In genomic region chr5:137858223-137858916, GRCh38 we compare ENCODE assay signal across 1 cellular context.
A peak's percentile ranks its signal among the peaks of the same experiment; 100 is the strongest.
TF ChIP-seq lines count a peak whose summit lies in the region.

No MANE protein-coding gene starts in this region.

TF ChIP-seq in GM12878, 131 proteins besides CTCF, POLR2A, EP300 and RAD21 (continued from another document):
- no peak for TF ChIP-seq CHD2 (IDR thresholded peaks at IDR 0.05; ENCODE audit: borderline replicate concordance, low read depth, low read length)
- no peak for TF ChIP-seq JUND (IDR thresholded peaks at IDR 0.05; ENCODE audit: low read depth, low read length)
- no peak for TF ChIP-seq PAX8 (IDR thresholded peaks at IDR 0.05)
- no peak for TF ChIP-seq KAT2A (conservative IDR thresholded peaks at IDR 0.05; ENCODE audit: control insufficient read depth, low read depth, low read length)
- TF ChIP-seq HSF1 (IDR thresholded peaks at IDR 0.05; ENCODE audit: low read depth, low read length): no peak
- no peak for TF ChIP-seq CEBPZ (IDR thresholded peaks at IDR 0.05; ENCODE audit: low read depth, low read length)
- no peak for TF ChIP-seq YBX1 (IDR thresholded peaks at IDR 0.05)
- TF ChIP-seq LARP7 (IDR thresholded peaks at IDR 0.05): no peak
- TF ChIP-seq NFYA (IDR thresholded peaks at IDR 0.05; ENCODE audit: borderline replicate concordance, low read depth, low read length): no peak
- peak; percentile 60 for TF ChIP-seq BCL11A (IDR thresholded peaks at IDR 0.05; ENCODE audit: low read depth, low read length)
- peak; percentile 48; the same call in 1 of the 2 replicates for TF ChIP-seq CREM (IDR thresholded peaks at IDR 0.05; ENCODE audit: low read depth)
- no peak for TF ChIP-seq CHD1 (IDR thresholded peaks at IDR 0.05; ENCODE audit: low read depth, low read length)
- TF ChIP-seq GATAD2B (conservative IDR thresholded peaks at IDR 0.05; ENCODE audit: low read depth): no peak
- TF ChIP-seq BACH1 (IDR thresholded peaks at IDR 0.05; ENCODE audit: borderline replicate concordance): no peak
- no peak for TF ChIP-seq SMAD1 (IDR thresholded peaks at IDR 0.05; ENCODE audit: low read depth, partially characterized antibody)
- TF ChIP-seq RELB (IDR thresholded peaks at IDR 0.05; ENCODE audit: low read depth): 0 out of 2 replicates have a peak, but pooled peaks have one; percentile 30
- no peak for TF ChIP-seq PBX3 (IDR thresholded peaks at IDR 0.05; ENCODE audit: insufficient replicate concordance, low read depth, low read length)
- no peak for TF ChIP-seq ZNF207 (IDR thresholded peaks at IDR 0.05; ENCODE audit: borderline replicate concordance)
- TF ChIP-seq CEBPB (IDR thresholded peaks at IDR 0.05; ENCODE audit: borderline replicate concordance in 1 of 2, low read depth in 2 of 2, low read length in 2 of 2): no peak; a peak in 1 of 4 replicates
- TF ChIP-seq ZNF24 (IDR thresholded peaks at IDR 0.05): no peak
- no peak for TF ChIP-seq SP1 (IDR thresholded peaks at IDR 0.05; ENCODE audit: low read depth, low read length)
- TF ChIP-seq NFIC (IDR thresholded peaks at IDR 0.05; ENCODE audit: low read depth, low read length): peak; percentile 91
- TF ChIP-seq E4F1 (IDR thresholded peaks at IDR 0.05; ENCODE audit: borderline replicate concordance, partially characterized antibody): no peak
- TF ChIP-seq ELK1 (IDR thresholded peaks at IDR 0.05; ENCODE audit: low read depth, low read length): no peak
- no peak for TF ChIP-seq RAD51 (IDR thresholded peaks at IDR 0.05)
- TF ChIP-seq WRNIP1 (IDR thresholded peaks at IDR 0.05; ENCODE audit: borderline replicate concordance, low read depth, low read length): no peak
- no peak for TF ChIP-seq NR2C1 (IDR thresholded peaks at IDR 0.05)
- no peak for TF ChIP-seq REST (IDR thresholded peaks at IDR 0.05; ENCODE audit: low read depth, low read length)
- TF ChIP-seq RUNX3 (IDR thresholded peaks at IDR 0.05; ENCODE audit: low read length): peak; percentile 93
- TF ChIP-seq CBX5 (IDR thresholded peaks at IDR 0.05; ENCODE audit: low read depth): 0 out of 2 replicates have a peak, but pooled peaks have one; percentile 51
- TF ChIP-seq SPI1 (IDR thresholded peaks at IDR 0.05; ENCODE audit: borderline replicate concordance, insufficient read depth, low read depth, low read length): peak; percentile 26; the same call in 1 of the 2 replicates
- no peak for TF ChIP-seq TCF12 (IDR thresholded peaks at IDR 0.05; ENCODE audit: low read depth, low read length)
- no peak for TF ChIP-seq DPF2 (IDR thresholded peaks at IDR 0.05)
- peak; percentile 69; the same call in 1 of the 2 replicates for TF ChIP-seq ATF7 (IDR thresholded peaks at IDR 0.05; ENCODE audit: low read depth)
- TF ChIP-seq SUPT20H (IDR thresholded peaks at IDR 0.05; ENCODE audit: borderline replicate concordance, control insufficient read depth, low read depth, low read length): no peak
- TF ChIP-seq FOXM1 (IDR thresholded peaks at IDR 0.05; ENCODE audit: low read depth, low read length): peak; percentile 33; the same call in 1 of the 2 replicates
- peak; percentile 45 for TF ChIP-seq JUNB (IDR thresholded peaks at IDR 0.05)
- TF ChIP-seq SREBF1 (IDR thresholded peaks at IDR 0.05; ENCODE audit: low read length): no peak
- TF ChIP-seq KLF5 (IDR thresholded peaks at IDR 0.05; ENCODE audit: partially characterized antibody): no peak
- TF ChIP-seq STAT3 (IDR thresholded peaks at IDR 0.05; ENCODE audit: low read depth, low read length): no peak
- no peak for TF ChIP-seq FOS (IDR thresholded peaks at IDR 0.05; ENCODE audit: borderline replicate concordance, extremely low read depth, insufficient read length)
- TF ChIP-seq SIN3A (IDR thresholded peaks at IDR 0.05; ENCODE audit: low read depth, low read length): no peak
- no peak for TF ChIP-seq NRF1 (conservative IDR thresholded peaks at IDR 0.05; ENCODE audit: low read depth, low read length)
- TF ChIP-seq TBL1XR1 (IDR thresholded peaks at IDR 0.05; ENCODE audit: low read depth, low read length): no peak
- no peak for TF ChIP-seq ZNF592 (IDR thresholded peaks at IDR 0.05)
- TF ChIP-seq YY1 (IDR thresholded peaks at IDR 0.05; ENCODE audit: low read depth, low read length): no peak
- no peak for TF ChIP-seq POU2F2 (IDR thresholded peaks at IDR 0.05; ENCODE audit: borderline replicate concordance, low read depth, low read length)
